In the genomic region with DNA sequence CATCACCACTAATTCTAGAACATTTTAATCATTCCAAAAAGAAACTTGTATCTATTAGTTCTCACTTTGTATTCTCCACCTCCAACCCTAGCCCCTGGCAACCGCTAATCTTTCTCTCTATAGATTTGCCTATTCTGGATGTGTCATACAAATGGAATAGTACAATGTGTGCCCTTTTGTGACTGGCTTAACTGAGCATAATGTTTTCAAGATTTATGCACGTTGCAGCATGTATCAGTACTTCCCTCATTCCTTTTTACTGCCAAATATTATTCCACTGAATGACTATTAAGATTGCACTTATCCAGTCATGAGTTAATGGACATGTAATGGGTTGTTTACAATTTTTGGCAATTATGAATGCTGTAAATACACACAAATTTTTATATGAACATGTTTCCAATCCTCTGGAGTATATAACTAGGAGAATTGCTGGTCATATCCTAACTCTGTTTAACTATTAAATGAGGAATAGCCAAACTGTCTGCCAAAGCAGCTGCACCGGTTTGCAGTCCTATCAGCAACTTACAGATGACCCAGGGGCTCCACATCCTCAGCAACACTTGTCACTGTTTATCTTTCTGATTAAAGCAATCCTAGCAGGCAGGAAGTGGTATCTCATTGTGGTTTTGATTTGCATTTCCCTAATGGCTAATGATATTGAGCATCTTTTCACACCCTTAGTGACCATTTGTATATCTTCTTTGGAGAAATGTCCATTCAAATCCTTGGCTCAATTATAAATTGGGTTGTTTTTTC, we compare ENCODE assay signal across 1 cellular context.
TF ChIP-seq lines count a peak whose summit lies in the region.

No MANE protein-coding gene starts in this region.

TF ChIP-seq in K562, 482 proteins besides CTCF, POLR2A, EP300 and RAD21 (continued from another document and continues in another):
- TF ChIP-seq, protein P1, sequence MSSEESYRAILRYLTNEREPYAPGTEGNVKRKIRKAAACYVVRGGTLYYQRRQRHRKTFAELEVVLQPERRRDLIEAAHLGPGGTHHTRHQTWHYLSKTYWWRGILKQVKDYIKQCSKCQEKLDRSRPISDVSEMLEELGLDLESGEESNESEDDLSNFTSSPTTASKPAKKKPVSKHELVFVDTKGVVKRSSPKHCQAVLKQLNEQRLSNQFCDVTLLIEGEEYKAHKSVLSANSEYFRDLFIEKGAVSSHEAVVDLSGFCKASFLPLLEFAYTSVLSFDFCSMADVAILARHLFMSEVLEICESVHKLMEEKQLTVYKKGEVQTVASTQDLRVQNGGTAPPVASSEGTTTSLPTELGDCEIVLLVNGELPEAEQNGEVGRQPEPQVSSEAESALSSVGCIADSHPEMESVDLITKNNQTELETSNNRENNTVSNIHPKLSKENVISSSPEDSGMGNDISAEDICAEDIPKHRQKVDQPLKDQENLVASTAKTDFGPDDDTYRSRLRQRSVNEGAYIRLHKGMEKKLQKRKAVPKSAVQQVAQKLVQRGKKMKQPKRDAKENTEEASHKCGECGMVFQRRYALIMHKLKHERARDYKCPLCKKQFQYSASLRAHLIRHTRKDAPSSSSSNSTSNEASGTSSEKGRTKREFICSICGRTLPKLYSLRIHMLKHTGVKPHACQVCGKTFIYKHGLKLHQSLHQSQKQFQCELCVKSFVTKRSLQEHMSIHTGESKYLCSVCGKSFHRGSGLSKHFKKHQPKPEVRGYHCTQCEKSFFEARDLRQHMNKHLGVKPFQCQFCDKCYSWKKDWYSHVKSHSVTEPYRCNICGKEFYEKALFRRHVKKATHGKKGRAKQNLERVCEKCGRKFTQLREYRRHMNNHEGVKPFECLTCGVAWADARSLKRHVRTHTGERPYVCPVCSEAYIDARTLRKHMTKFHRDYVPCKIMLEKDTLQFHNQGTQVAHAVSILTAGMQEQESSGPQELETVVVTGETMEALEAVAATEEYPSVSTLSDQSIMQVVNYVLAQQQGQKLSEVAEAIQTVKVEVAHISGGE (CRISPR knock-in tag; IDR thresholded peaks at IDR 0.05), result peak in 1 of 3 experiments; percentile 83; a peak in 2 of 6 replicates
- TF ChIP-seq SNIP1 (IDR thresholded peaks at IDR 0.05; ENCODE audit: low read depth), result no peak
- peak; percentile 91 for TF ChIP-seq ZNF584 (CRISPR knock-in tag; IDR thresholded peaks at IDR 0.05; ENCODE audit: low read depth)
- TF ChIP-seq, protein P2, sequence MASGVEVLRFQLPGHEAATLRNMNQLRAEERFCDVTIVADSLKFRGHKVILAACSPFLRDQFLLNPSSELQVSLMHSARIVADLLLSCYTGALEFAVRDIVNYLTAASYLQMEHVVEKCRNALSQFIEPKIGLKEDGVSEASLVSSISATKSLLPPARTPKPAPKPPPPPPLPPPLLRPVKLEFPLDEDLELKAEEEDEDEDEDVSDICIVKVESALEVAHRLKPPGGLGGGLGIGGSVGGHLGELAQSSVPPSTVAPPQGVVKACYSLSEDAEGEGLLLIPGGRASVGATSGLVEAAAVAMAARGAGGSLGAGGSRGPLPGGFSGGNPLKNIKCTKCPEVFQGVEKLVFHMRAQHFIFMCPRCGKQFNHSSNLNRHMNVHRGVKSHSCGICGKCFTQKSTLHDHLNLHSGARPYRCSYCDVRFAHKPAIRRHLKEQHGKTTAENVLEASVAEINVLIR (CRISPR knock-in tag; IDR thresholded peaks at IDR 0.05), result no peak
- no peak for TF ChIP-seq NONO (IDR thresholded peaks at IDR 0.05; ENCODE audit: low read depth in 2 of 2, low read length in 1 of 2)
- no peak for TF ChIP-seq TAF15 (IDR thresholded peaks at IDR 0.05; ENCODE audit: low read depth, low read length)
- TF ChIP-seq RCOR1 (IDR thresholded peaks at IDR 0.05; ENCODE audit: borderline replicate concordance in 1 of 2, low read depth in 2 of 2, low read length in 2 of 2), result peak; percentile 99 to 100
- TF ChIP-seq ZSCAN29 (IDR thresholded peaks at IDR 0.05), result no peak
- TF ChIP-seq MTF1 (CRISPR knock-in tag; IDR thresholded peaks at IDR 0.05; ENCODE audit: borderline replicate concordance), result no peak
- no peak for TF ChIP-seq ZNF140 (CRISPR knock-in tag; IDR thresholded peaks at IDR 0.05)
- TF ChIP-seq, protein P3, sequence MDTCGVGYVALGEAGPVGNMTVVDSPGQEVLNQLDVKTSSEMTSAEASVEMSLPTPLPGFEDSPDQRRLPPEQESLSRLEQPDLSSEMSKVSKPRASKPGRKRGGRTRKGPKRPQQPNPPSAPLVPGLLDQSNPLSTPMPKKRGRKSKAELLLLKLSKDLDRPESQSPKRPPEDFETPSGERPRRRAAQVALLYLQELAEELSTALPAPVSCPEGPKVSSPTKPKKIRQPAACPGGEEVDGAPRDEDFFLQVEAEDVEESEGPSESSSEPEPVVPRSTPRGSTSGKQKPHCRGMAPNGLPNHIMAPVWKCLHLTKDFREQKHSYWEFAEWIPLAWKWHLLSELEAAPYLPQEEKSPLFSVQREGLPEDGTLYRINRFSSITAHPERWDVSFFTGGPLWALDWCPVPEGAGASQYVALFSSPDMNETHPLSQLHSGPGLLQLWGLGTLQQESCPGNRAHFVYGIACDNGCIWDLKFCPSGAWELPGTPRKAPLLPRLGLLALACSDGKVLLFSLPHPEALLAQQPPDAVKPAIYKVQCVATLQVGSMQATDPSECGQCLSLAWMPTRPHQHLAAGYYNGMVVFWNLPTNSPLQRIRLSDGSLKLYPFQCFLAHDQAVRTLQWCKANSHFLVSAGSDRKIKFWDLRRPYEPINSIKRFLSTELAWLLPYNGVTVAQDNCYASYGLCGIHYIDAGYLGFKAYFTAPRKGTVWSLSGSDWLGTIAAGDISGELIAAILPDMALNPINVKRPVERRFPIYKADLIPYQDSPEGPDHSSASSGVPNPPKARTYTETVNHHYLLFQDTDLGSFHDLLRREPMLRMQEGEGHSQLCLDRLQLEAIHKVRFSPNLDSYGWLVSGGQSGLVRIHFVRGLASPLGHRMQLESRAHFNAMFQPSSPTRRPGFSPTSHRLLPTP (IDR thresholded peaks at IDR 0.05; ENCODE audit: borderline replicate concordance, extremely low read depth, insufficient read length), result no peak
- TF ChIP-seq GATAD2B (IDR thresholded peaks at IDR 0.05; ENCODE audit: borderline replicate concordance), result peak; percentile 29; the same call in 1 of the 2 replicates
- TF ChIP-seq, protein P4, sequence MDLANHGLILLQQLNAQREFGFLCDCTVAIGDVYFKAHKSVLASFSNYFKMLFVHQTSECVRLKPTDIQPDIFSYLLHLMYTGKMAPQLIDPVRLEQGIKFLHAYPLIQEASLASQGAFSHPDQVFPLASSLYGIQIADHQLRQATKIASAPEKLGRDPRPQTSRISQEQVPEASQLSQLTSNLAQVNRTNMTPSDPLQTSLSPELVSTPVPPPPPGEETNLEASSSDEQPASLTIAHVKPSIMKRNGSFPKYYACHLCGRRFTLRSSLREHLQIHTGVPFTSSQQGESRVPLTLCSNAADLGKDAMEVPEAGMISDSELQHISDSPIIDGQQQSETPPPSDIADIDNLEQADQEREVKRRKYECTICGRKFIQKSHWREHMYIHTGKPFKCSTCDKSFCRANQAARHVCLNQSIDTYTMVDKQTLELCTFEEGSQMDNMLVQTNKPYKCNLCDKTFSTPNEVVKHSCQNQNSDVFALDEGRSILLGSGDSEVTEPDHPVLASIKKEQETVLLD (IDR thresholded peaks at IDR 0.05), result no peak
- peak; percentile 48; the same call in 1 of the 2 replicates for TF ChIP-seq MTA1 (IDR thresholded peaks at IDR 0.05; ENCODE audit: borderline replicate concordance)
- TF ChIP-seq SIN3B (IDR thresholded peaks at IDR 0.05; ENCODE audit: low read depth), result no peak
- TF ChIP-seq SMAD2 (IDR thresholded peaks at IDR 0.05; ENCODE audit: low read depth, low read length), result no peak
- TF ChIP-seq MAFK (IDR thresholded peaks at IDR 0.05; ENCODE audit: low read length), result no peak
- TF ChIP-seq, protein P5, sequence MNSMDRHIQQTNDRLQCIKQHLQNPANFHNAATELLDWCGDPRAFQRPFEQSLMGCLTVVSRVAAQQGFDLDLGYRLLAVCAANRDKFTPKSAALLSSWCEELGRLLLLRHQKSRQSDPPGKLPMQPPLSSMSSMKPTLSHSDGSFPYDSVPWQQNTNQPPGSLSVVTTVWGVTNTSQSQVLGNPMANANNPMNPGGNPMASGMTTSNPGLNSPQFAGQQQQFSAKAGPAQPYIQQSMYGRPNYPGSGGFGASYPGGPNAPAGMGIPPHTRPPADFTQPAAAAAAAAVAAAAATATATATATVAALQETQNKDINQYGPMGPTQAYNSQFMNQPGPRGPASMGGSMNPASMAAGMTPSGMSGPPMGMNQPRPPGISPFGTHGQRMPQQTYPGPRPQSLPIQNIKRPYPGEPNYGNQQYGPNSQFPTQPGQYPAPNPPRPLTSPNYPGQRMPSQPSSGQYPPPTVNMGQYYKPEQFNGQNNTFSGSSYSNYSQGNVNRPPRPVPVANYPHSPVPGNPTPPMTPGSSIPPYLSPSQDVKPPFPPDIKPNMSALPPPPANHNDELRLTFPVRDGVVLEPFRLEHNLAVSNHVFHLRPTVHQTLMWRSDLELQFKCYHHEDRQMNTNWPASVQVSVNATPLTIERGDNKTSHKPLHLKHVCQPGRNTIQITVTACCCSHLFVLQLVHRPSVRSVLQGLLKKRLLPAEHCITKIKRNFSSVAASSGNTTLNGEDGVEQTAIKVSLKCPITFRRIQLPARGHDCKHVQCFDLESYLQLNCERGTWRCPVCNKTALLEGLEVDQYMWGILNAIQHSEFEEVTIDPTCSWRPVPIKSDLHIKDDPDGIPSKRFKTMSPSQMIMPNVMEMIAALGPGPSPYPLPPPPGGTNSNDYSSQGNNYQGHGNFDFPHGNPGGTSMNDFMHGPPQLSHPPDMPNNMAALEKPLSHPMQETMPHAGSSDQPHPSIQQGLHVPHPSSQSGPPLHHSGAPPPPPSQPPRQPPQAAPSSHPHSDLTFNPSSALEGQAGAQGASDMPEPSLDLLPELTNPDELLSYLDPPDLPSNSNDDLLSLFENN (IDR thresholded peaks at IDR 0.05; ENCODE audit: low read depth in 2 of 2, low read length in 2 of 2), result peak in 1 of 2 experiments; percentile 89; a peak in 2 of 4 replicates
- TF ChIP-seq TCF7 (IDR thresholded peaks at IDR 0.05; ENCODE audit: borderline replicate concordance), result no peak
- TF ChIP-seq ZFX (CRISPR knock-in tag; IDR thresholded peaks at IDR 0.05), result no peak
- TF ChIP-seq PTTG1 (tag; IDR thresholded peaks at IDR 0.05; ENCODE audit: low read depth), result no peak
- no peak for TF ChIP-seq ZKSCAN1 (IDR thresholded peaks at IDR 0.05; ENCODE audit: low read depth, low read length)
- no peak for TF ChIP-seq ZC3H4 (CRISPR knock-in tag; IDR thresholded peaks at IDR 0.05; ENCODE audit: borderline replicate concordance)
- TF ChIP-seq ZBTB1 (CRISPR knock-in tag; IDR thresholded peaks at IDR 0.05; ENCODE audit: borderline replicate concordance, low read depth), result no peak
- no peak for TF ChIP-seq ZNF583 (CRISPR knock-in tag; IDR thresholded peaks at IDR 0.05)
- TF ChIP-seq ZNF143 (CRISPR knock-in tag; IDR thresholded peaks at IDR 0.05), result no peak
- TF ChIP-seq, protein P6, sequence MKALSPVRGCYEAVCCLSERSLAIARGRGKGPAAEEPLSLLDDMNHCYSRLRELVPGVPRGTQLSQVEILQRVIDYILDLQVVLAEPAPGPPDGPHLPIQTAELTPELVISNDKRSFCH (CRISPR knock-in tag; IDR thresholded peaks at IDR 0.05), result no peak
- TF ChIP-seq, protein P6 (tag; IDR thresholded peaks at IDR 0.05), result peak; percentile 56; the same call in 1 of the 2 replicates
- TF ChIP-seq, protein P7, sequence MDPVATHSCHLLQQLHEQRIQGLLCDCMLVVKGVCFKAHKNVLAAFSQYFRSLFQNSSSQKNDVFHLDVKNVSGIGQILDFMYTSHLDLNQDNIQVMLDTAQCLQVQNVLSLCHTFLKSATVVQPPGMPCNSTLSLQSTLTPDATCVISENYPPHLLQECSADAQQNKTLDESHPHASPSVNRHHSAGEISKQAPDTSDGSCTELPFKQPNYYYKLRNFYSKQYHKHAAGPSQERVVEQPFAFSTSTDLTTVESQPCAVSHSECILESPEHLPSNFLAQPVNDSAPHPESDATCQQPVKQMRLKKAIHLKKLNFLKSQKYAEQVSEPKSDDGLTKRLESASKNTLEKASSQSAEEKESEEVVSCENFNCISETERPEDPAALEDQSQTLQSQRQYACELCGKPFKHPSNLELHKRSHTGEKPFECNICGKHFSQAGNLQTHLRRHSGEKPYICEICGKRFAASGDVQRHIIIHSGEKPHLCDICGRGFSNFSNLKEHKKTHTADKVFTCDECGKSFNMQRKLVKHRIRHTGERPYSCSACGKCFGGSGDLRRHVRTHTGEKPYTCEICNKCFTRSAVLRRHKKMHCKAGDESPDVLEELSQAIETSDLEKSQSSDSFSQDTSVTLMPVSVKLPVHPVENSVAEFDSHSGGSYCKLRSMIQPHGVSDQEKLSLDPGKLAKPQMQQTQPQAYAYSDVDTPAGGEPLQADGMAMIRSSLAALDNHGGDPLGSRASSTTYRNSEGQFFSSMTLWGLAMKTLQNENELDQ (CRISPR knock-in tag; IDR thresholded peaks at IDR 0.05; ENCODE audit: borderline replicate concordance), result no peak
- no peak for TF ChIP-seq MED1 (CRISPR knock-in tag; IDR thresholded peaks at IDR 0.05; ENCODE audit: borderline replicate concordance)
- TF ChIP-seq, protein P8, sequence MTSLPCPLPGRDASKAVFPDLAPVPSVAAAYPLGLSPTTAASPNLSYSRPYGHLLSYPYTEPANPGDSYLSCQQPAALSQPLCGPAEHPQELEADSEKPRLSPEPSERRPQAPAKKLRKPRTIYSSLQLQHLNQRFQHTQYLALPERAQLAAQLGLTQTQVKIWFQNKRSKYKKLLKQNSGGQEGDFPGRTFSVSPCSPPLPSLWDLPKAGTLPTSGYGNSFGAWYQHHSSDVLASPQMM (CRISPR knock-in tag; IDR thresholded peaks at IDR 0.05), result no peak
- TF ChIP-seq, protein P9, sequence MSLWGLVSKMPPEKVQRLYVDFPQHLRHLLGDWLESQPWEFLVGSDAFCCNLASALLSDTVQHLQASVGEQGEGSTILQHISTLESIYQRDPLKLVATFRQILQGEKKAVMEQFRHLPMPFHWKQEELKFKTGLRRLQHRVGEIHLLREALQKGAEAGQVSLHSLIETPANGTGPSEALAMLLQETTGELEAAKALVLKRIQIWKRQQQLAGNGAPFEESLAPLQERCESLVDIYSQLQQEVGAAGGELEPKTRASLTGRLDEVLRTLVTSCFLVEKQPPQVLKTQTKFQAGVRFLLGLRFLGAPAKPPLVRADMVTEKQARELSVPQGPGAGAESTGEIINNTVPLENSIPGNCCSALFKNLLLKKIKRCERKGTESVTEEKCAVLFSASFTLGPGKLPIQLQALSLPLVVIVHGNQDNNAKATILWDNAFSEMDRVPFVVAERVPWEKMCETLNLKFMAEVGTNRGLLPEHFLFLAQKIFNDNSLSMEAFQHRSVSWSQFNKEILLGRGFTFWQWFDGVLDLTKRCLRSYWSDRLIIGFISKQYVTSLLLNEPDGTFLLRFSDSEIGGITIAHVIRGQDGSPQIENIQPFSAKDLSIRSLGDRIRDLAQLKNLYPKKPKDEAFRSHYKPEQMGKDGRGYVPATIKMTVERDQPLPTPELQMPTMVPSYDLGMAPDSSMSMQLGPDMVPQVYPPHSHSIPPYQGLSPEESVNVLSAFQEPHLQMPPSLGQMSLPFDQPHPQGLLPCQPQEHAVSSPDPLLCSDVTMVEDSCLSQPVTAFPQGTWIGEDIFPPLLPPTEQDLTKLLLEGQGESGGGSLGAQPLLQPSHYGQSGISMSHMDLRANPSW (CRISPR knock-in tag; IDR thresholded peaks at IDR 0.05), result no peak
- TF ChIP-seq BCL6 (CRISPR knock-in tag; IDR thresholded peaks at IDR 0.05), result peak; percentile 57; the same call in 1 of the 2 replicates
- no peak for TF ChIP-seq TRIM28 (IDR thresholded peaks at IDR 0.05)
- no peak for TF ChIP-seq SUPT5H (IDR thresholded peaks at IDR 0.05)
- peak; percentile 71; the same call in 1 of the 2 replicates for TF ChIP-seq SPI1 (IDR thresholded peaks at IDR 0.05; ENCODE audit: borderline replicate concordance, low read depth, low read length)
- TF ChIP-seq CBFA2T2 (conservative IDR thresholded peaks at IDR 0.05), result peak; percentile 96
- 0 out of 2 replicates have a peak, but pooled peaks have one; percentile 18 for TF ChIP-seq ZEB2 (IDR thresholded peaks at IDR 0.05)
- no peak for TF ChIP-seq PRMT5 (CRISPR knock-in tag; IDR thresholded peaks at IDR 0.05)
- peak; percentile 80 for TF ChIP-seq NFE2 (IDR thresholded peaks at IDR 0.05; ENCODE audit: low read depth)
